ENCODE assay signal across 2 cellular contexts in the genomic region with DNA sequence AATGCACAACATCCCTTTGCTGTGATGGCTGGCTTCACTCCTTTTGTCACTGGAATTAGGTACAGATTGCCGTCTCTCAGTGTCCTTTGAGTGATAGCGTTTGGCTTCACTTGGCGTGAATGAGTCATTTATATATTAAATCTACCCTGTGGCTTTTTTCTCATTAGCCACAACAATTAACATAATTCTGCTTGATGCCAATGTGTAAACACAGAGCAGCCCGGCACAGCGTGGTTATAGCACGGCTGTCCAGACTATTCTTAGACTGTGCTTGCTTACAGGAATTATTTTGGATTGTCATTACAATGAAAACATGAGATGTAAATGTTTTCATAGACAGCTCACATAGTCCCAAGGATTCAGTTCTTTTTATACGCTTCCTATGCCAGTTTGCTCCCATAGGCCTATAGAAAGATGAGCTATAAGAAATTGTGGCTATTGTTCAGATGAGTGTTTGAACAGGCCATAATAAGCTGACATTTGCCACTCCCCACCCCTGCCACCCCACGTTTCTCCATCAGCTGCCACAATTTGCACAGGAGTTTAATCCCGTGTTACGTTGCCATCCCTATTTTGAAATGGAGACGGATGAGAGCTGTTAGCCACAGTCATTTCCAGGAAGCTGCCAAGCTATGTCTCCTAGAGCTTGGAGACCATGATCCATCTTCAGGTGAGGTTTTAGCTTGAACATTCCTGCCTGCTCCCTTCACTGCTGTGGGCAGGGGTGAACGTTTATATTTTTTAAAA.
TF ChIP-seq lines count a peak whose summit lies in the region.

No MANE protein-coding gene starts in this region.

TF ChIP-seq in HEK293, 187 proteins besides CTCF, POLR2A, EP300 and RAD21 (continued from another document):
- TF ChIP-seq INSM2 (tag by site-specific recombination; IDR thresholded peaks at IDR 0.05) (peak; percentile 67), OSR2 (tag by site-specific recombination; IDR thresholded peaks at IDR 0.05) (peak; percentile 30; the same call in 1 of the 2 replicates), ZNF449 (tag by site-specific recombination; IDR thresholded peaks at IDR 0.05) (peak; percentile 25; the same call in 1 of the 2 replicates), ZSCAN23 (tag by site-specific recombination; IDR thresholded peaks at IDR 0.05) (peak; percentile 54; the same call in 1 of the 2 replicates), ZNF660 (tag by site-specific recombination; IDR thresholded peaks at IDR 0.05) (peak; percentile 40; the same call in 1 of the 2 replicates), ZNF639 (tag by site-specific recombination; IDR thresholded peaks at IDR 0.05) (0 out of 2 replicates have a peak, but pooled peaks have one; percentile 48), ZNF366 (tag by site-specific recombination; conservative IDR thresholded peaks at IDR 0.05) (peak; percentile 46; the same call in 1 of the 2 replicates), ZNF785 (tag by site-specific recombination; IDR thresholded peaks at IDR 0.05) (no peak), EGR2 (tag by site-specific recombination; IDR thresholded peaks at IDR 0.05; ENCODE audit: low read depth) (no peak), SP7 (tag by site-specific recombination; IDR thresholded peaks at IDR 0.05) (peak; percentile 67), BCL11A (tag by site-specific recombination; IDR thresholded peaks at IDR 0.05; ENCODE audit: low read depth) (peak; percentile 44; the same call in 1 of the 2 replicates), ZEB2 (tag by site-specific recombination; IDR thresholded peaks at IDR 0.05) (peak; percentile 47), PRDM4 (tag by site-specific recombination; IDR thresholded peaks at IDR 0.05) (peak; percentile 31; the same call in 1 of the 2 replicates), ZBTB17 (tag by site-specific recombination; IDR thresholded peaks at IDR 0.05) (no peak)

TF ChIP-seq in GM23338, 12 proteins besides CTCF, POLR2A, EP300 and RAD21:
- no peak for TF ChIP-seq ZNF462 (CRISPR knock-in tag; IDR thresholded peaks at IDR 0.05)
